ENCODE assay signal across 11 cellular contexts in the genomic region with DNA sequence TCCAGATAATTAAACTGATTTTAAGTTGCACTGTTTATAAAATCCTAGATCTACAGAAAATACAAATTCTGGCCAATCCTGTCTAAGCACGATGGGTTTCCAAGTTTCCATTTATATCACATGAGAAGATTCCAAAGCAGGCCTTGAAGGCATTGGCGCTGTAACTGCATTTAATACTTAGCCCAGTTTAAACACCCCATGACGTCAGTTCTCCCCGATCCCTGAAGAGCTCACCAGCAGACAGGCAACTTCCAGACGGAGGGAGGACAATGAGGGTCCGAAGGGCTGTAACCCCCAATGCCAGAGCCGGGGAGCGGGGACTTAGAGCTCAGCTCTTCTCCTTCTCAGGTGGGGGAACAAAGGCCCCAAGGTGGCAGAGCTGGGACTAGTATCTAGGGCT.
DNase-seq lines count a peak whose midpoint lies in the region; ATAC-seq and TF ChIP-seq lines count a peak whose summit lies in the region.
"Had no signal": no experiment of that assay in that cellular context is flagged by ENCODE, and none has a peak within 500 bp of the region (broad histone marks: within the 10 kb centered on the region; RNA-seq: fewer than 3 reads in every experiment).

No MANE protein-coding gene starts in this region.

- H3K27ac Mint-ChIP-seq in neural progenitor cell: peak overlapping the region; percentile 17
- H3K27ac Mint-ChIP-seq in activated CD4-positive, alpha-beta T cell treated with anti-CD3 and anti-CD28 coated beads, Interleukin-2, amount 10 ng/mL, durations not matched to agents 24 days and 14 days: no peak overlapping the region
- H3K27ac Mint-ChIP-seq: activated T-cell treated with anti-CD3 and anti-CD28 coated beads, Interleukin-2, amount 50 U/mL, for 72 hours had no signal

- H3F3A ChIP-seq in neural progenitor cell (ENCODE audit: low read depth): peaks cover 51% of the 10 kb centered on the region

- H2AFZ ChIP-seq in neural progenitor cell (replicated peaks): no peak overlapping the region

- intact Hi-C loops in right cardiac atrium (cut with DNase I): loop anchor here in 1 of 4 donors (10.0 kb wide), 1 partner anchor 101 kb away; no protein-coding TSS in a partner anchor
- intact Hi-C loops in Right ventricle myocardium inferior (cut with DNase I): loop anchor here (2.0 kb wide), 2 partner anchors 25 to 35 kb away; no protein-coding TSS in a partner anchor
- intact Hi-C loops in esophagus squamous epithelium (cut with DNase I): no loop called here
- intact Hi-C loops in activated CD4-positive, alpha-beta T cell treated with anti-CD3 and anti-CD28 coated beads, Interleukin-2, amount 10 ng/mL, durations not matched to agents 24 days and 14 days (cut with micrococcal nuclease): no loop called here

- H3K4me3 Mint-ChIP-seq in neural progenitor cell: peak overlapping the region; percentile 65
- no peak overlapping the region for H3K4me3 Mint-ChIP-seq in activated CD4-positive, alpha-beta T cell treated with anti-CD3 and anti-CD28 coated beads, Interleukin-2, amount 10 ng/mL, durations not matched to agents 24 days and 14 days

- peaks cover 81% of the 10 kb centered on the region for H3K4me1 Mint-ChIP-seq in neural progenitor cell
- peaks cover 23% of the 10 kb centered on the region for H3K4me1 Mint-ChIP-seq in activated CD4-positive, alpha-beta T cell treated with anti-CD3 and anti-CD28 coated beads, Interleukin-2, amount 10 ng/mL, durations not matched to agents 24 days and 14 days

- no peaks in the 10 kb centered on the region for H3K27me3 ChIP-seq in right cardiac atrium (ENCODE audit: control insufficient read depth, insufficient read depth)
- H3K27me3 ChIP-seq in esophagus squamous epithelium: no peaks in the 10 kb centered on the region
- no peaks in the 10 kb centered on the region for H3K27me3 ChIP-seq in neural progenitor cell

- DNase-seq in right cardiac atrium (peak in 1 of 3 donors; percentile 50), Right ventricle myocardium inferior (ENCODE audit: missing footprints) (no peak), esophagus squamous epithelium (lab: John Stamatoyannopoulos, UW) (no peak), neural progenitor cell (ENCODE audit: low spot score) (no peak), HK-2 (ENCODE audit: unreplicated experiment) (no peak), islet precursor cell (no peak)
- no peak for DNase-seq in effector CD4-positive, alpha-beta T cell
- DNase-seq in activated CD4-positive, alpha-beta T cell treated with anti-CD3 and anti-CD28 coated beads, Interleukin-2, amount 10 ng/mL, durations not matched to agents 24 days and 14 days: no peak
- DNase-seq: activated T-cell treated with anti-CD3 and anti-CD28 coated beads, Interleukin-2, amount 50 U/mL, for 72 hours; Karpas-422; PC-3 had no signal

- ATAC-seq in right cardiac atrium (no peak), Right ventricle myocardium inferior (no peak)
- ATAC-seq: activated T-cell treated with anti-CD3 and anti-CD28 coated beads, Interleukin-2, amount 50 U/mL, for 72 hours; PC-3 had no signal

- H3K36me3 Mint-ChIP-seq in neural progenitor cell: peaks cover 10% of the 10 kb centered on the region
- H3K36me3 Mint-ChIP-seq in activated CD4-positive, alpha-beta T cell treated with anti-CD3 and anti-CD28 coated beads, Interleukin-2, amount 10 ng/mL, durations not matched to agents 24 days and 14 days (ENCODE audit: low read depth): no peaks in the 10 kb centered on the region

- no peaks in the 10 kb centered on the region for H3K9me3 ChIP-seq in right cardiac atrium (ENCODE audit: control insufficient read depth, low read length)
- H3K9me3 ChIP-seq in esophagus squamous epithelium: no peaks in the 10 kb centered on the region
- no peaks in the 10 kb centered on the region for H3K9me3 ChIP-seq in neural progenitor cell (ENCODE audit: low read depth)

- H3K27ac ChIP-seq in right cardiac atrium (ENCODE audit: low read length) (peak overlapping the region; percentile 91), esophagus squamous epithelium (peak overlapping the region; percentile 87 to 93 (median 90)), neural progenitor cell (no peak overlapping the region)

- no peak overlapping the region for H3K4me3 ChIP-seq in right cardiac atrium (ENCODE audit: low read length)
- no peak overlapping the region for H3K4me3 ChIP-seq in esophagus squamous epithelium
- H3K4me3 ChIP-seq in neural progenitor cell: no peak overlapping the region

- TF ChIP-seq CTCF in esophagus squamous epithelium (IDR thresholded peaks at IDR 0.05) (no peak), neural progenitor cell (IDR thresholded peaks at IDR 0.05) (no peak)

- H3K36me3 ChIP-seq in esophagus squamous epithelium (no peaks in the 10 kb centered on the region), neural progenitor cell (no peaks in the 10 kb centered on the region)

- H3K79me2 ChIP-seq in neural progenitor cell (ENCODE audit: low read depth): no peaks in the 10 kb centered on the region

- peaks cover 23% of the 10 kb centered on the region for H3K4me1 ChIP-seq in right cardiac atrium (ENCODE audit: control insufficient read depth, insufficient read depth, low read length)
- peaks cover 50 to 95% (median 77%) of the 10 kb centered on the region in 3 donors for H3K4me1 ChIP-seq in esophagus squamous epithelium
- peaks cover 64% of the 10 kb centered on the region for H3K4me1 ChIP-seq in neural progenitor cell

- 60% methylated on average over 8 of the region's 8 CpGs for WGBS in right cardiac atrium
- WGBS in esophagus squamous epithelium, 2 donors: 36 to 43% methylated on average over 5 of the region's 8 CpGs

- no peak overlapping the region for H3K9ac ChIP-seq in neural progenitor cell

- H3K4me2 ChIP-seq in neural progenitor cell: peak overlapping the region; percentile 45

- peaks cover 18% of the 10 kb centered on the region for H4K20me1 ChIP-seq in neural progenitor cell (ENCODE audit: low read depth)

- peaks cover 7% of the 10 kb centered on the region for H3K27me3 Mint-ChIP-seq in neural progenitor cell (ENCODE audit: insufficient read depth, low read depth)
- no peaks in the 10 kb centered on the region for H3K27me3 Mint-ChIP-seq in activated CD4-positive, alpha-beta T cell treated with anti-CD3 and anti-CD28 coated beads, Interleukin-2, amount 10 ng/mL, durations not matched to agents 24 days and 14 days

- TF ChIP-seq POLR2A in esophagus squamous epithelium (IDR thresholded peaks at IDR 0.05): no peak

- no peaks in the 10 kb centered on the region for H3K9me3 Mint-ChIP-seq in neural progenitor cell
- H3K9me3 Mint-ChIP-seq in activated CD4-positive, alpha-beta T cell treated with anti-CD3 and anti-CD28 coated beads, Interleukin-2, amount 10 ng/mL, durations not matched to agents 24 days and 14 days: no peaks in the 10 kb centered on the region
- H3K9me3 Mint-ChIP-seq: activated T-cell treated with anti-CD3 and anti-CD28 coated beads, Interleukin-2, amount 50 U/mL, for 72 hours had no signal
